1 cellular context compared by ENCODE assay signal in the genomic region with DNA sequence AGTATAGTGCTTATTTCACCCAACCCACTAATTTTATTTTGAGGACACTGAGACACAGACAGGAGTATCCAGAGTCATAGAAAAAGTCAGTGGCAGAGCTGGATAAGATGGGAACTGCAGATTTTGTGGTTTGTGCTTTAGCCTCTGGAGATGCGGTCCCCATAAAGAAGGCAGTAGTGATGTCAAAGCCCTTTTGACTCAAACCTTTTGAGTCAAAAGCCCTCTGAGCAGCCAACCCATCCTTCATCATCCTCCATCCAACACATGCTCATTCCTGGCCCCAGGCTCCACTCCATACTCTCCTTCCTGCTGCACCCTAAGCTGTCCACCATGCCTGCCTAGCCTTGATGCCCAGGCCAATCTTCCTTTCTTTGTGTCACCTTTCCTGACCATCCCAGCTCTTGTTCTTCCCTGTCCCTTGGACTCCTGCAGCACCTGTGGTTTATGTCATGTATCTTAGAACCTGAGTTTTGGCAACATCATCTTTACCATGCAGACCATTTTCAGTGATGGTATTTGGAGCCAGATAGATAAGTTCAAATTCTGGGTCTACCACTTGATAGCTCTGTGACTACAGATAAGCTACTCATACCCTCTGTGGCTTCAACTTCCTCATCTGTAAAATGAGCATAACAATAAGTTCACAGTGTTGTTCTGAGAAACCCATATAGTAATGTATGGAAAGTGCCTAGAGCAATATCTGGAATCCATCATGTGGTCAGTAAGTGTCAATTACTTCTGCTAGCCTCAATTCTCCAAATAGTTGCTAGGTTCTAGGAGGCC.
TF ChIP-seq lines count a peak whose summit lies in the region.

No MANE protein-coding gene starts in this region.

TF ChIP-seq in K562, 482 proteins besides CTCF, POLR2A, EP300 and RAD21 (continued from another document and continues in another):
- TF ChIP-seq NFE2L1 (tag; IDR thresholded peaks at IDR 0.05; ENCODE audit: borderline replicate concordance, low read depth): no peak
- no peak for TF ChIP-seq GABPB2 (CRISPR knock-in tag; conservative IDR thresholded peaks at IDR 0.05)
- TF ChIP-seq ZFX (CRISPR knock-in tag; IDR thresholded peaks at IDR 0.05): no peak
- TF ChIP-seq HNRNPL (IDR thresholded peaks at IDR 0.05; ENCODE audit: low read depth, low read length): no peak
- no peak for TF ChIP-seq HDAC3 (IDR thresholded peaks at IDR 0.05; ENCODE audit: borderline replicate concordance, partially characterized antibody)
- TF ChIP-seq, protein P1, sequence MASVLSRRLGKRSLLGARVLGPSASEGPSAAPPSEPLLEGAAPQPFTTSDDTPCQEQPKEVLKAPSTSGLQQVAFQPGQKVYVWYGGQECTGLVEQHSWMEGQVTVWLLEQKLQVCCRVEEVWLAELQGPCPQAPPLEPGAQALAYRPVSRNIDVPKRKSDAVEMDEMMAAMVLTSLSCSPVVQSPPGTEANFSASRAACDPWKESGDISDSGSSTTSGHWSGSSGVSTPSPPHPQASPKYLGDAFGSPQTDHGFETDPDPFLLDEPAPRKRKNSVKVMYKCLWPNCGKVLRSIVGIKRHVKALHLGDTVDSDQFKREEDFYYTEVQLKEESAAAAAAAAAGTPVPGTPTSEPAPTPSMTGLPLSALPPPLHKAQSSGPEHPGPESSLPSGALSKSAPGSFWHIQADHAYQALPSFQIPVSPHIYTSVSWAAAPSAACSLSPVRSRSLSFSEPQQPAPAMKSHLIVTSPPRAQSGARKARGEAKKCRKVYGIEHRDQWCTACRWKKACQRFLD (CRISPR knock-in tag; IDR thresholded peaks at IDR 0.05): peak; percentile 49; the same call in 1 of the 2 replicates
- no peak for TF ChIP-seq ARID2 (IDR thresholded peaks at IDR 0.05)
- no peak for TF ChIP-seq GATAD2A (IDR thresholded peaks at IDR 0.05)
- TF ChIP-seq ETS2 (tag; IDR thresholded peaks at IDR 0.05; ENCODE audit: borderline replicate concordance, poor library complexity, severe bottlenecking): no peak
- TF ChIP-seq RBM15 (IDR thresholded peaks at IDR 0.05; ENCODE audit: insufficient read depth, low read length): no peak
- TF ChIP-seq, protein P2, sequence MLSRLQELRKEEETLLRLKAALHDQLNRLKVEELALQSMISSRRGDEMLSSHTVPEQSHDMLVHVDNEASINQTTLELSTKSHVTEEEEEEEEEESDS (CRISPR knock-in tag; IDR thresholded peaks at IDR 0.05): no peak
- no peak for TF ChIP-seq SETDB1 (IDR thresholded peaks at IDR 0.05; ENCODE audit: low read length)
- no peak for TF ChIP-seq RBM17 (IDR thresholded peaks at IDR 0.05; ENCODE audit: borderline replicate concordance, low read depth, low read length)
- no peak for TF ChIP-seq TGIF2 (CRISPR knock-in tag; IDR thresholded peaks at IDR 0.05)
- no peak for TF ChIP-seq ZNF707 (CRISPR knock-in tag; conservative IDR thresholded peaks at IDR 0.05)
- no peak for TF ChIP-seq PCBP2 (IDR thresholded peaks at IDR 0.05; ENCODE audit: low read depth, low read length, poor library complexity, severe bottlenecking)
- TF ChIP-seq ZNF121 (CRISPR knock-in tag; conservative IDR thresholded peaks at IDR 0.05): no peak
- TF ChIP-seq GABPA (tag; conservative IDR thresholded peaks at IDR 0.05; ENCODE audit: low read depth): no peak
- TF ChIP-seq, protein P3, sequence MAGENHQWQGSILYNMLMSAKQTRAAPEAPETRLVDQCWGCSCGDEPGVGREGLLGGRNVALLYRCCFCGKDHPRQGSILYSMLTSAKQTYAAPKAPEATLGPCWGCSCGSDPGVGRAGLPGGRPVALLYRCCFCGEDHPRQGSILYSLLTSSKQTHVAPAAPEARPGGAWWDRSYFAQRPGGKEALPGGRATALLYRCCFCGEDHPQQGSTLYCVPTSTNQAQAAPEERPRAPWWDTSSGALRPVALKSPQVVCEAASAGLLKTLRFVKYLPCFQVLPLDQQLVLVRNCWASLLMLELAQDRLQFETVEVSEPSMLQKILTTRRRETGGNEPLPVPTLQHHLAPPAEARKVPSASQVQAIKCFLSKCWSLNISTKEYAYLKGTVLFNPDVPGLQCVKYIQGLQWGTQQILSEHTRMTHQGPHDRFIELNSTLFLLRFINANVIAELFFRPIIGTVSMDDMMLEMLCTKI (IDR thresholded peaks at IDR 0.05; ENCODE audit: partially characterized antibody): no peak
- TF ChIP-seq RBBP5 (IDR thresholded peaks at IDR 0.05; ENCODE audit: borderline replicate concordance, insufficient read depth, low read length, poor library complexity, severe bottlenecking): no peak
- no peak for TF ChIP-seq ZC3H8 (IDR thresholded peaks at IDR 0.05)
- no peak for TF ChIP-seq CREBBP (IDR thresholded peaks at IDR 0.05; ENCODE audit: low read depth, low read length)
- TF ChIP-seq ZNF146 (CRISPR knock-in tag; IDR thresholded peaks at IDR 0.05; ENCODE audit: unreplicated experiment): no peak
- 0 out of 2 replicates have a peak, but pooled peaks have one; percentile 18 for TF ChIP-seq GTF2E2 (tag; IDR thresholded peaks at IDR 0.05)
- TF ChIP-seq, protein P4, sequence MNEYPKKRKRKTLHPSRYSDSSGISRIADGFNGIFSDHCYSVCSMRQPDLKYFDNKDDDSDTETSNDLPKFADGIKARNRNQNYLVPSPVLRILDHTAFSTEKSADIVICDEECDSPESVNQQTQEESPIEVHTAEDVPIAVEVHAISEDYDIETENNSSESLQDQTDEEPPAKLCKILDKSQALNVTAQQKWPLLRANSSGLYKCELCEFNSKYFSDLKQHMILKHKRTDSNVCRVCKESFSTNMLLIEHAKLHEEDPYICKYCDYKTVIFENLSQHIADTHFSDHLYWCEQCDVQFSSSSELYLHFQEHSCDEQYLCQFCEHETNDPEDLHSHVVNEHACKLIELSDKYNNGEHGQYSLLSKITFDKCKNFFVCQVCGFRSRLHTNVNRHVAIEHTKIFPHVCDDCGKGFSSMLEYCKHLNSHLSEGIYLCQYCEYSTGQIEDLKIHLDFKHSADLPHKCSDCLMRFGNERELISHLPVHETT (CRISPR knock-in tag; conservative IDR thresholded peaks at IDR 0.05 in 1 of 2, IDR thresholded peaks at IDR 0.05 in 1 of 2): peak in 1 of 2 experiments; percentile 20; a peak in 1 of 4 replicates
- no peak; the same call in 1 of the 2 replicates for TF ChIP-seq FOSL1 (tag; conservative IDR thresholded peaks at IDR 0.05)
- TF ChIP-seq, protein P5, sequence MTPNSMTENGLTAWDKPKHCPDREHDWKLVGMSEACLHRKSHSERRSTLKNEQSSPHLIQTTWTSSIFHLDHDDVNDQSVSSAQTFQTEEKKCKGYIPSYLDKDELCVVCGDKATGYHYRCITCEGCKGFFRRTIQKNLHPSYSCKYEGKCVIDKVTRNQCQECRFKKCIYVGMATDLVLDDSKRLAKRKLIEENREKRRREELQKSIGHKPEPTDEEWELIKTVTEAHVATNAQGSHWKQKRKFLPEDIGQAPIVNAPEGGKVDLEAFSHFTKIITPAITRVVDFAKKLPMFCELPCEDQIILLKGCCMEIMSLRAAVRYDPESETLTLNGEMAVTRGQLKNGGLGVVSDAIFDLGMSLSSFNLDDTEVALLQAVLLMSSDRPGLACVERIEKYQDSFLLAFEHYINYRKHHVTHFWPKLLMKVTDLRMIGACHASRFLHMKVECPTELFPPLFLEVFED (CRISPR knock-in tag; conservative IDR thresholded peaks at IDR 0.05): no peak
- no peak for TF ChIP-seq HIVEP1 (CRISPR knock-in tag; IDR thresholded peaks at IDR 0.05)
- TF ChIP-seq, protein P6, sequence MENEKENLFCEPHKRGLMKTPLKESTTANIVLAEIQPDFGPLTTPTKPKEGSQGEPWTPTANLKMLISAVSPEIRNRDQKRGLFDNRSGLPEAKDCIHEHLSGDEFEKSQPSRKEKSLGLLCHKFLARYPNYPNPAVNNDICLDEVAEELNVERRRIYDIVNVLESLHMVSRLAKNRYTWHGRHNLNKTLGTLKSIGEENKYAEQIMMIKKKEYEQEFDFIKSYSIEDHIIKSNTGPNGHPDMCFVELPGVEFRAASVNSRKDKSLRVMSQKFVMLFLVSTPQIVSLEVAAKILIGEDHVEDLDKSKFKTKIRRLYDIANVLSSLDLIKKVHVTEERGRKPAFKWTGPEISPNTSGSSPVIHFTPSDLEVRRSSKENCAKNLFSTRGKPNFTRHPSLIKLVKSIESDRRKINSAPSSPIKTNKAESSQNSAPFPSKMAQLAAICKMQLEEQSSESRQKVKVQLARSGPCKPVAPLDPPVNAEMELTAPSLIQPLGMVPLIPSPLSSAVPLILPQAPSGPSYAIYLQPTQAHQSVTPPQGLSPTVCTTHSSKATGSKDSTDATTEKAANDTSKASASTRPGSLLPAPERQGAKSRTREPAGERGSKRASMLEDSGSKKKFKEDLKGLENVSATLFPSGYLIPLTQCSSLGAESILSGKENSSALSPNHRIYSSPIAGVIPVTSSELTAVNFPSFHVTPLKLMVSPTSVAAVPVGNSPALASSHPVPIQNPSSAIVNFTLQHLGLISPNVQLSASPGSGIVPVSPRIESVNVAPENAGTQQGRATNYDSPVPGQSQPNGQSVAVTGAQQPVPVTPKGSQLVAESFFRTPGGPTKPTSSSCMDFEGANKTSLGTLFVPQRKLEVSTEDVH (IDR thresholded peaks at IDR 0.05; ENCODE audit: low read depth, partially characterized antibody): no peak
- peak; percentile 18 to 19; a peak in 1 of 4 replicates for TF ChIP-seq TRIM24 (IDR thresholded peaks at IDR 0.05)
- no peak for TF ChIP-seq NFATC3 (IDR thresholded peaks at IDR 0.05)
- TF ChIP-seq SMC3 (conservative IDR thresholded peaks at IDR 0.05; ENCODE audit: insufficient read depth, low read depth, low read length): no peak
- TF ChIP-seq ZNF316 (IDR thresholded peaks at IDR 0.05): no peak
- no peak for TF ChIP-seq OTX1 (CRISPR knock-in tag; IDR thresholded peaks at IDR 0.05)
- TF ChIP-seq, protein P7, sequence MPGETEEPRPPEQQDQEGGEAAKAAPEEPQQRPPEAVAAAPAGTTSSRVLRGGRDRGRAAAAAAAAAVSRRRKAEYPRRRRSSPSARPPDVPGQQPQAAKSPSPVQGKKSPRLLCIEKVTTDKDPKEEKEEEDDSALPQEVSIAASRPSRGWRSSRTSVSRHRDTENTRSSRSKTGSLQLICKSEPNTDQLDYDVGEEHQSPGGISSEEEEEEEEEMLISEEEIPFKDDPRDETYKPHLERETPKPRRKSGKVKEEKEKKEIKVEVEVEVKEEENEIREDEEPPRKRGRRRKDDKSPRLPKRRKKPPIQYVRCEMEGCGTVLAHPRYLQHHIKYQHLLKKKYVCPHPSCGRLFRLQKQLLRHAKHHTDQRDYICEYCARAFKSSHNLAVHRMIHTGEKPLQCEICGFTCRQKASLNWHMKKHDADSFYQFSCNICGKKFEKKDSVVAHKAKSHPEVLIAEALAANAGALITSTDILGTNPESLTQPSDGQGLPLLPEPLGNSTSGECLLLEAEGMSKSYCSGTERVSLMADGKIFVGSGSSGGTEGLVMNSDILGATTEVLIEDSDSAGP (CRISPR knock-in tag; IDR thresholded peaks at IDR 0.05): no peak
- TF ChIP-seq, protein P8, sequence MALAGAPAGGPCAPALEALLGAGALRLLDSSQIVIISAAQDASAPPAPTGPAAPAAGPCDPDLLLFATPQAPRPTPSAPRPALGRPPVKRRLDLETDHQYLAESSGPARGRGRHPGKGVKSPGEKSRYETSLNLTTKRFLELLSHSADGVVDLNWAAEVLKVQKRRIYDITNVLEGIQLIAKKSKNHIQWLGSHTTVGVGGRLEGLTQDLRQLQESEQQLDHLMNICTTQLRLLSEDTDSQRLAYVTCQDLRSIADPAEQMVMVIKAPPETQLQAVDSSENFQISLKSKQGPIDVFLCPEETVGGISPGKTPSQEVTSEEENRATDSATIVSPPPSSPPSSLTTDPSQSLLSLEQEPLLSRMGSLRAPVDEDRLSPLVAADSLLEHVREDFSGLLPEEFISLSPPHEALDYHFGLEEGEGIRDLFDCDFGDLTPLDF (CRISPR knock-in tag; IDR thresholded peaks at IDR 0.05): no peak
- no peak for TF ChIP-seq HNRNPK (IDR thresholded peaks at IDR 0.05; ENCODE audit: low read depth, low read length, poor library complexity, severe bottlenecking)
- 0 out of 2 replicates have a peak, but pooled peaks have one; percentile 32 for TF ChIP-seq NBN (IDR thresholded peaks at IDR 0.05; ENCODE audit: low read depth)
- TF ChIP-seq, protein P9, sequence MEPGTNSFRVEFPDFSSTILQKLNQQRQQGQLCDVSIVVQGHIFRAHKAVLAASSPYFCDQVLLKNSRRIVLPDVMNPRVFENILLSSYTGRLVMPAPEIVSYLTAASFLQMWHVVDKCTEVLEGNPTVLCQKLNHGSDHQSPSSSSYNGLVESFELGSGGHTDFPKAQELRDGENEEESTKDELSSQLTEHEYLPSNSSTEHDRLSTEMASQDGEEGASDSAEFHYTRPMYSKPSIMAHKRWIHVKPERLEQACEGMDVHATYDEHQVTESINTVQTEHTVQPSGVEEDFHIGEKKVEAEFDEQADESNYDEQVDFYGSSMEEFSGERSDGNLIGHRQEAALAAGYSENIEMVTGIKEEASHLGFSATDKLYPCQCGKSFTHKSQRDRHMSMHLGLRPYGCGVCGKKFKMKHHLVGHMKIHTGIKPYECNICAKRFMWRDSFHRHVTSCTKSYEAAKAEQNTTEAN (CRISPR knock-in tag; IDR thresholded peaks at IDR 0.05): no peak
- TF ChIP-seq, protein P10, sequence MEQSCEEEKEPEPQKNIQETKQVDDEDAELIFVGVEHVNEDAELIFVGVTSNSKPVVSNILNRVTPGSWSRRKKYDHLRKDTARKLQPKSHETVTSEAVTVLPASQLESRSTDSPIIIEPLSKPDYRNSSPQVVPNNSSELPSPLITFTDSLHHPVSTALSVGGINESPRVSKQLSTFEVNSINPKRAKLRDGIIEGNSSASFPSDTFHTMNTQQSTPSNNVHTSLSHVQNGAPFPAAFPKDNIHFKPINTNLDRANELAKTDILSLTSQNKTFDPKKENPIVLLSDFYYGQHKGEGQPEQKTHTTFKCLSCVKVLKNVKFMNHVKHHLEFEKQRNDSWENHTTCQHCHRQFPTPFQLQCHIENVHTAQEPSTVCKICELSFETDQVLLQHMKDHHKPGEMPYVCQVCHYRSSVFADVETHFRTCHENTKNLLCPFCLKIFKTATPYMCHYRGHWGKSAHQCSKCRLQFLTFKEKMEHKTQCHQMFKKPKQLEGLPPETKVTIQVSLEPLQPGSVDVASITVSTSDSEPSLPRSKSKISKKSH (CRISPR knock-in tag; IDR thresholded peaks at IDR 0.05): no peak
- no peak for TF ChIP-seq POLR3A (IDR thresholded peaks at IDR 0.05; ENCODE audit: borderline replicate concordance, extremely low read depth, insufficient read depth, insufficient read length)
- TF ChIP-seq FOXK1 (CRISPR knock-in tag; IDR thresholded peaks at IDR 0.05; ENCODE audit: borderline replicate concordance): no peak
- TF ChIP-seq, protein P11, sequence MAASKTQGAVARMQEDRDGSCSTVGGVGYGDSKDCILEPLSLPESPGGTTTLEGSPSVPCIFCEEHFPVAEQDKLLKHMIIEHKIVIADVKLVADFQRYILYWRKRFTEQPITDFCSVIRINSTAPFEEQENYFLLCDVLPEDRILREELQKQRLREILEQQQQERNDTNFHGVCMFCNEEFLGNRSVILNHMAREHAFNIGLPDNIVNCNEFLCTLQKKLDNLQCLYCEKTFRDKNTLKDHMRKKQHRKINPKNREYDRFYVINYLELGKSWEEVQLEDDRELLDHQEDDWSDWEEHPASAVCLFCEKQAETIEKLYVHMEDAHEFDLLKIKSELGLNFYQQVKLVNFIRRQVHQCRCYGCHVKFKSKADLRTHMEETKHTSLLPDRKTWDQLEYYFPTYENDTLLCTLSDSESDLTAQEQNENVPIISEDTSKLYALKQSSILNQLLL (CRISPR knock-in tag; IDR thresholded peaks at IDR 0.05; ENCODE audit: borderline replicate concordance): no peak
- TF ChIP-seq HDAC2 (IDR thresholded peaks at IDR 0.05): 0 out of 2 replicates have a peak, but pooled peaks have one; percentile 62
- no peak for TF ChIP-seq HNRNPUL1 (IDR thresholded peaks at IDR 0.05; ENCODE audit: low read length)
